ENCODE assay signal across 15 cellular contexts in the genomic region with DNA sequence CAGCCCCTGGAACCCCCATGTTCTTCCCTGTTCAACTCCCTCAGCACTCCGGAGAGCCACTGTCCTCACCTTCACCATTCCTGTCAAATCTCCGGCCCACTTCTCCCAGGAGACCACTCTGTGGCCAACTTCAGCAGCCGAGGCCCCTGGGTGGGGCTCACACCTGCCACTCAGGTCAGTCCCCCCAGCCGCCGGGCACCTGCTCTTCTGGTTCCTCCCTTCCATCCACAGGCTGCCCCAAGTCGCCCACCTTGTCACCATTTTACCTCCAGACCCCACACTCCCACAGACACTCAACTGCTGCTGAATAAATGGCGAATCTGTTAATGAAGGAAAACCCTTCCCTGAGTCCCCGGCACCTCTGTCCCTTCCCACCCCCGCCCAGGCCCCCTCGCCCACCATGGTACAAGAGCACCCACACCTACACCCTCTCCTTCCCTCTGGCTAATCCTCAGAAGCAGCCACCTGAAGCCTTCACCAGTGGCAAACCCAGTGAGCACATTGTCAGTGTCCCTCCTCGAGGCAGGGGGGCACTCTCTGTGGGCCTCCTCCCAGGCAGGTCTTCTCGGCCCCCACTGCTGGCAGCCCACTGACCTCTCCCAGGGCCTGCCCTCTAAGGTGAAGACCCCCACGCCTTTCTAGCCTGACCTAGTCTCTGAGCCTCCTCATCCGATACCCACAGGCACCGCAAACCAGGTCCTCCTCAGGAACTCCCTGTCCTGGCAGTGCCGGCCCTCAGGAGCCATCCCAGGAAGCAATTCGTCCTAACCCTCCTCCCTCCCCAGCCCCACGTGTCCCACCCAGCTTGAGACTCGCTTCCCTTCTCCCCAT. TPM values are rescaled to one million over a fixed set of nuclear protein-coding genes. Genes with fewer than 3 reads are reported as not detected.
DNase-seq lines count a peak whose midpoint lies in the region; ATAC-seq and TF ChIP-seq lines count a peak whose summit lies in the region.
"Had no signal": no experiment of that assay in that cellular context is flagged by ENCODE, and none has a peak within 500 bp of the region (broad histone marks: within the 10 kb centered on the region; RNA-seq: fewer than 3 reads in every experiment).

No MANE protein-coding gene starts in this region.

- ATAC-seq in HG02798 (IDR thresholded peaks at IDR 0.05; ENCODE audit: poor library complexity, unreplicated experiment): no peak

- H3K4me2 ChIP-seq in trophoblast cell (ENCODE audit: low read length) (no peak overlapping the region), H9 (ENCODE audit: insufficient read depth, insufficient read length, low read length) (no peak overlapping the region)

- no CpG with 5 or more reads among the region's 19 CpGs for WGBS in trophoblast cell (ENCODE audit: extremely low coverage, insufficient coverage, insufficient read length)
- no CpG with 5 or more reads among the region's 19 CpGs for WGBS in H9 (ENCODE audit: extremely low coverage, insufficient read length, low lambda C conversion rate)

- H3K9me3 ChIP-seq in trophoblast cell (ENCODE audit: insufficient read depth, low read depth, low read length) (no peaks in the 10 kb centered on the region), H9 (ENCODE audit: control insufficient read depth, low read depth, low read length) (no peaks in the 10 kb centered on the region)
- H3K9me3 ChIP-seq: tibial artery had no signal

- H2BK20ac ChIP-seq in H9 (ENCODE audit: low read depth, low read length, poor library complexity, severe bottlenecking): no peak overlapping the region

- H2AFZ ChIP-seq in trophoblast cell (ENCODE audit: insufficient read depth, low read length, poor library complexity) (no peak overlapping the region), H9 (ENCODE audit: low read length) (no peak overlapping the region)
- H2AFZ ChIP-seq: GM23248 had no signal

- no peak overlapping the region for H3K4me3 ChIP-seq in H7 (ENCODE audit: insufficient read depth, low read depth, low read length)
- H3K4me3 ChIP-seq in trophoblast cell (ENCODE audit: low read depth, low read length): no peak overlapping the region
- H3K4me3 ChIP-seq: GM23248, tibial artery had no signal

- no peak overlapping the region for H3T11ph ChIP-seq in H9 (ENCODE audit: low read length)

- H4K8ac ChIP-seq in trophoblast cell (ENCODE audit: low read depth, low read length) (no peak overlapping the region), H9 (replicated peaks; ENCODE audit: insufficient read length, low read depth, low read length) (no peak overlapping the region)

- no peaks in the 10 kb centered on the region for H3K4me1 Mint-ChIP-seq in H9

- no peak overlapping the region for H2AK5ac ChIP-seq in trophoblast cell (ENCODE audit: low read length)
- H2AK5ac ChIP-seq in H9 (ENCODE audit: insufficient read length, low read length): no peak overlapping the region

- H3K14ac ChIP-seq in trophoblast cell (ENCODE audit: low read length) (no peak overlapping the region), H9 (ENCODE audit: insufficient read depth, low read length) (no peak overlapping the region)

- H3K27ac Mint-ChIP-seq in H9: no peak overlapping the region; a peak in 1 of 7 replicates

- no peak overlapping the region for H2BK5ac ChIP-seq in trophoblast cell (ENCODE audit: low read depth, low read length, poor library complexity)
- H2BK5ac ChIP-seq in H9 (ENCODE audit: insufficient read length, low read length): no peak overlapping the region

- H2BK12ac ChIP-seq in trophoblast cell (ENCODE audit: low read length) (no peak overlapping the region), H9 (ENCODE audit: insufficient read length, low read depth, low read length) (no peak overlapping the region)

- H4K91ac ChIP-seq in trophoblast cell (ENCODE audit: low read depth, low read length) (no peak overlapping the region), H9 (ENCODE audit: insufficient read length, low read depth, low read length) (no peak overlapping the region)

- H3K4ac ChIP-seq in trophoblast cell (ENCODE audit: low read depth, low read length): no peak overlapping the region
- no peak overlapping the region for H3K4ac ChIP-seq in H9 (ENCODE audit: low read depth, low read length)

- no peak overlapping the region for H2BK15ac ChIP-seq in H9 (ENCODE audit: low read depth, low read length)

- H3K79me1 ChIP-seq in trophoblast cell (ENCODE audit: low read length) (no peaks in the 10 kb centered on the region), H9 (ENCODE audit: insufficient read depth, low read depth, low read length, poor library complexity, severe bottlenecking) (no peaks in the 10 kb centered on the region)

- H3K4me1 ChIP-seq in trophoblast cell (ENCODE audit: control insufficient read depth in 1 of 2, insufficient read depth in 2 of 2, low read length in 2 of 2) (peaks cover 6 to 12% of the 10 kb centered on the region in 2 experiments), H9 (ENCODE audit: insufficient read depth, low read length) (no peaks in the 10 kb centered on the region)

- H3K9me3 Mint-ChIP-seq in H9: no peaks in the 10 kb centered on the region; a peak in 1 of 5 replicates

- no peak overlapping the region for H4K5ac ChIP-seq in H9 (ENCODE audit: insufficient read length, low read depth, low read length)

- H3K36me3 ChIP-seq in H7 (replicated peaks; ENCODE audit: control insufficient read depth, insufficient read depth, low read length) (peaks cover 3% of the 10 kb centered on the region; the same call in 1 of the 2 replicates), trophoblast cell (ENCODE audit: control insufficient read depth in 1 of 2, insufficient read depth in 2 of 2, low read length in 2 of 2) (peaks cover 39 to 51% of the 10 kb centered on the region in 2 experiments)

- H3K79me2 ChIP-seq in trophoblast cell (ENCODE audit: control insufficient read depth, insufficient read depth, low read length, poor library complexity) (no peaks in the 10 kb centered on the region), H9 (ENCODE audit: insufficient read depth, low read length) (0 out of 2 replicates have a peak, but pooled peaks cover 2% of the 10 kb centered on the region)

- H3K4me3 Mint-ChIP-seq in H9: no peak overlapping the region; a peak in 1 of 5 replicates

- H3K18ac ChIP-seq in trophoblast cell (ENCODE audit: low read length) (peak overlapping the region; percentile 60), H9 (ENCODE audit: insufficient read length, low read depth, low read length) (no peak overlapping the region)

- no peak overlapping the region for H3K56ac ChIP-seq in H9 (ENCODE audit: insufficient read length, low read depth, low read length)

- H4K12ac ChIP-seq in trophoblast cell (ENCODE audit: low read depth, low read length): no peak overlapping the region

- DNase-seq in H7 (peak; percentile 37), epidermal melanocyte (ENCODE audit: insufficient read length, low spot score) (peak; percentile 11), trophoblast cell (no peak), H9 (no peak), NCI-H1417 treated with DMSO at 0.1 percent for 48 hours (lab: John Stamatoyannopoulos, UW) (no peak), NCI-H1694 (lab: John Stamatoyannopoulos, UW) (no peak)
- DNase-seq: AML-193, DMS79, GM23248, MV-4-11, RPMI8226 had no signal

- no peak overlapping the region for H3K9ac ChIP-seq in trophoblast cell (ENCODE audit: low read length)
- H3K9ac ChIP-seq in H9 (ENCODE audit: extremely low read depth, insufficient read length, low read length): no peak overlapping the region
- H3K9ac ChIP-seq: GM23248 had no signal

- peaks cover 5 to 40% (median 15%) of the 10 kb centered on the region in 3 experiments; a peak in 6 of 7 replicates for H3K36me3 Mint-ChIP-seq in H9 (ENCODE audit: insufficient read depth in 1 of 3, low read depth in 3 of 3)

- no peaks in the 10 kb centered on the region for H3K23me2 ChIP-seq in H9 (ENCODE audit: insufficient read length, low read depth, low read length, poor library complexity, severe bottlenecking)

- no peaks in the 10 kb centered on the region for H4K20me1 ChIP-seq in H9 (ENCODE audit: control insufficient read depth, insufficient read depth, insufficient read length)

- TF ChIP-seq CTCF in C4-2B (conservative IDR thresholded peaks at IDR 0.05): no peak
- no peak for TF ChIP-seq CTCF in H9 (conservative IDR thresholded peaks at IDR 0.05)

- H3K27me3 Mint-ChIP-seq in H9 (ENCODE audit: low read depth): peaks cover 80% of the 10 kb centered on the region

- no peak overlapping the region for H2BK120ac ChIP-seq in trophoblast cell (ENCODE audit: insufficient read depth, low read length, poor library complexity)
- H2BK120ac ChIP-seq in H9 (ENCODE audit: low read depth, low read length, poor library complexity, severe bottlenecking): no peak overlapping the region

- H3K23ac ChIP-seq in trophoblast cell (ENCODE audit: low read length) (no peak overlapping the region), H9 (ENCODE audit: insufficient read length, low read depth, low read length) (no peak overlapping the region)

- H3K27me3 ChIP-seq in H7 (ENCODE audit: control insufficient read depth, insufficient read depth, low read length) (peaks cover 34% of the 10 kb centered on the region), trophoblast cell (ENCODE audit: insufficient read depth, low read length) (no peaks in the 10 kb centered on the region), H9 (ENCODE audit: insufficient read depth, low read length) (peaks cover 20% of the 10 kb centered on the region)
- H3K27me3 ChIP-seq: tibial artery had no signal

- H3K27ac ChIP-seq in C4-2B: peak overlapping the region; percentile 89
- H3K27ac ChIP-seq in trophoblast cell (ENCODE audit: low read depth, low read length): no peak overlapping the region
- H3K27ac ChIP-seq in H9 (ENCODE audit: insufficient read length, low read depth, low read length): no peak overlapping the region
- H3K27ac ChIP-seq: GM23248 had no signal

RNA-seq across cellular contexts. Expression of gene CANT1, which starts 8.2 kb away (rescaled TPM):
- total RNA-seq in H7 (2014; rRNA removed; shearing (Covaris generic)): 27.3 and 29.6 TPM in 2 replicates
- polyA plus RNA-seq in trophoblast cell (2013): 60.8 and 62.9 TPM in 2 replicates
- 32.4 and 33.0 TPM in 2 replicates for total RNA-seq in H9 (2021)

RNA-seq across cellular contexts. Expression of gene LGALS3BP, which starts 21.7 kb away (rescaled TPM):
- 116 and 129 TPM in 2 replicates for total RNA-seq in H7 (2014; rRNA removed; shearing (Covaris generic))
- polyA plus RNA-seq in trophoblast cell (2013): 9.1 and 9.3 TPM in 2 replicates
- total RNA-seq in H9 (2021): 69.8 and 76.4 TPM in 2 replicates

RNA-seq across cellular contexts. Expression of gene C1QTNF1, which starts 22.6 kb away (rescaled TPM):
- total RNA-seq in H7 (2014; rRNA removed; shearing (Covaris generic)): 0.28 and 0.67 TPM in 2 replicates
- polyA plus RNA-seq in trophoblast cell (2013): 11.5 and 12.7 TPM in 2 replicates
- total RNA-seq in H9 (2021): 0.55 and 0.96 TPM in 2 replicates
- total RNA-seq: T-helper 1 cell treated with Interleukin-12 subunit alpha and Interleukin-12 subunit beta and Interleukin-4 antibody, amounts not matched to agents 30 ng/mL and 1 ng/mL, for 36 hours had no signal

Comparison
In these comparisons a context has a peak if more than half of its experiments do, and no peak if none do; other contexts are left out.
1. DNase-seq: peak in H7 (single experiment) and epidermal melanocyte (single experiment); none in trophoblast cell (0 of 2), H9 (single experiment), NCI-H1417 treated with DMSO at 0.1 percent for 48 hours (single experiment) and NCI-H1694 (single experiment).